ENCODE assay signal across 23 cellular contexts in the genomic region with DNA sequence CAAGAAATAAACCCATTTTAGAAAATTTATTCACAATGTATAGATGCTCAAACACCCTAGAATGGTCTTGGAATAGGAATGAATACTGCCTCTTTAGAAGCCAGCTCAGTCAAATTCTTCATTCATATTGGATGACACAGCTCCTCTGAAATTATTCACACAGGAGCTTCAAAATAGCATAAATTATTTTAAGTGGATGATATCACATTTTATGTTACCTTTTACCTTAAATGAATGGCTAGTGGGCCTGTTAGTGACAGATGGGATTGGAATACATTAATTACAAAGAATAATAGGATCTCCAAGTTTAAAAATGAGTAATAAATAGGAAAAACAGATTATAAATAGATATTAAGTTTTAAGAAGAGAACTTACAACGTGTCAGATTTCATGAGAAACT.
A peak's percentile ranks its signal among the peaks of the same experiment; 100 is the strongest.
DNase-seq lines count a peak whose midpoint lies in the region; ATAC-seq, FAIRE-seq and TF ChIP-seq lines count a peak whose summit lies in the region.
"Had no signal": no experiment of that assay in that cellular context is flagged by ENCODE, and none has a peak within 500 bp of the region (broad histone marks: within the 10 kb centered on the region; RNA-seq: fewer than 3 reads in every experiment).

No MANE protein-coding gene starts in this region.

- H3K9ac ChIP-seq in astrocyte (ENCODE audit: low read length): no peak overlapping the region
- H3K9ac ChIP-seq: BLaER1 treated with 17β-estradiol and CSF1 and Interleukin-3, amounts not matched to agents 10 nM and 100 nM; KMS-11 had no signal

- no peak for ATAC-seq in GM21515 (IDR thresholded peaks at IDR 0.05; ENCODE audit: unreplicated experiment)
- ATAC-seq in heart right ventricle: no peak
- ATAC-seq in HG02840 (IDR thresholded peaks at IDR 0.05; ENCODE audit: low FRiP score, unreplicated experiment): no peak
- ATAC-seq: Panc1 had no signal

- no peak for TF ChIP-seq CTCF in astrocyte (IDR thresholded peaks at IDR 0.05; ENCODE audit: insufficient read depth, low read depth, low read length)
- TF ChIP-seq CTCF in heart right ventricle (IDR thresholded peaks at IDR 0.05): no peak
- TF ChIP-seq CTCF in RWPE1 (conservative IDR thresholded peaks at IDR 0.05; ENCODE audit: low read depth): no peak

- POLR2A ChIA-PET in RWPE1 (lab: Yijun Ruan, JAX; ENCODE audit: low non-redundant PET): no interaction called here

- H3K36me3 ChIP-seq in astrocyte (ENCODE audit: insufficient read depth, low read length) (no peaks in the 10 kb centered on the region), heart right ventricle (no peaks in the 10 kb centered on the region)
- H3K36me3 ChIP-seq: BLaER1 treated with 17β-estradiol and CSF1 and Interleukin-3, amounts not matched to agents 10 nM and 100 nM had no signal

- no peaks in the 10 kb centered on the region for H3K9me3 ChIP-seq in astrocyte (ENCODE audit: insufficient read depth, low read depth, low read length)
- H3K9me3 ChIP-seq in heart right ventricle: no peaks in the 10 kb centered on the region
- H3K9me3 ChIP-seq: BLaER1 treated with 17β-estradiol and CSF1 and Interleukin-3, amounts not matched to agents 10 nM and 100 nM; Caco-2 had no signal

- intact Hi-C loops in heart right ventricle (cut with DNase I): no loop called here

- 41 to 45% methylated on average over 1 of the region's 1 CpG for WGBS in heart right ventricle, 2 donors

- H3K9me3 Mint-ChIP-seq in astrocyte (ENCODE audit: unreplicated experiment): no peaks in the 10 kb centered on the region
- H3K9me3 Mint-ChIP-seq: CD4-positive, alpha-beta memory T cell; H9 had no signal

- H3K4me3 ChIP-seq in astrocyte (ENCODE audit: insufficient read depth, low read depth, low read length) (no peak overlapping the region), heart right ventricle (no peak overlapping the region)
- H3K4me3 ChIP-seq: BLaER1 treated with 17β-estradiol and CSF1 and Interleukin-3, amounts not matched to agents 10 nM and 100 nM had no signal

- no peak overlapping the region for H3K4me3 Mint-ChIP-seq in astrocyte (ENCODE audit: unreplicated experiment)
- H3K4me3 Mint-ChIP-seq: CD4-positive, alpha-beta memory T cell; H9 had no signal

- DNase-seq in DMS 273 (lab: John Stamatoyannopoulos, UW; ENCODE audit: unreplicated experiment): peak; percentile 20
- DNase-seq in DMS 273 treated with DMSO at 0.1 percent for 48 hours (lab: John Stamatoyannopoulos, UW): no peak
- peak; percentile 70 for DNase-seq in astrocyte (ENCODE audit: low read depth)
- DNase-seq in iris pigment epithelial cell (ENCODE audit: low read depth): peak; percentile 41
- no peak for DNase-seq in heart right ventricle
- DNase-seq in RWPE1 (ENCODE audit: low spot score): no peak
- DNase-seq: ACHN; Caco-2; CD4-positive, alpha-beta memory T cell; H9; NCI-H1105; NCI-H146; NCI-H2081; NCI-H2171; NCI-H345; NCI-H774 had no signal

- H3K79me2 ChIP-seq in astrocyte (ENCODE audit: insufficient read depth, low read length): no peaks in the 10 kb centered on the region

- H3K27me3 ChIP-seq in astrocyte (ENCODE audit: insufficient read depth, low read length) (no peaks in the 10 kb centered on the region), heart right ventricle (no peaks in the 10 kb centered on the region)
- H3K27me3 ChIP-seq: BLaER1 treated with 17β-estradiol and CSF1 and Interleukin-3, amounts not matched to agents 10 nM and 100 nM had no signal

- no peak for FAIRE-seq in astrocyte (lab: Jason Lieb, UNC)
- FAIRE-seq: HTR-8/SVneo had no signal

- no peaks in the 10 kb centered on the region for H3K27me3 Mint-ChIP-seq in astrocyte (ENCODE audit: low read depth, unreplicated experiment)

- no peak overlapping the region for H3K4me2 ChIP-seq in astrocyte (ENCODE audit: low read length)
- H3K4me2 ChIP-seq: BLaER1 treated with 17β-estradiol and CSF1 and Interleukin-3, amounts not matched to agents 10 nM and 100 nM; KMS-11 had no signal

- H3K36me3 Mint-ChIP-seq in astrocyte (ENCODE audit: low read depth, unreplicated experiment): no peaks in the 10 kb centered on the region
- H3K36me3 Mint-ChIP-seq: CD4-positive, alpha-beta memory T cell had no signal

- CTCF ChIA-PET in RWPE1 (lab: Yijun Ruan, JAX): no interaction called here

- H3K4me1 ChIP-seq in astrocyte (ENCODE audit: insufficient read depth, low read length) (peaks cover 33% of the 10 kb centered on the region), heart right ventricle (no peaks in the 10 kb centered on the region)
- H3K4me1 ChIP-seq: BLaER1 treated with 17β-estradiol and CSF1 and Interleukin-3, amounts not matched to agents 10 nM and 100 nM had no signal

- no peak overlapping the region for H3K27ac Mint-ChIP-seq in astrocyte (ENCODE audit: unreplicated experiment)
- H3K27ac Mint-ChIP-seq: CD4-positive, alpha-beta memory T cell; H9 had no signal

- H2AFZ ChIP-seq in astrocyte (ENCODE audit: low read depth, low read length): no peak overlapping the region

- H3K27ac ChIP-seq in astrocyte (ENCODE audit: low read depth, low read length) (peak overlapping the region; percentile 97), heart right ventricle (no peak overlapping the region), RWPE1 (no peak overlapping the region)
- H3K27ac ChIP-seq: 22Rv1; BLaER1 treated with 17β-estradiol and CSF1 and Interleukin-3, amounts not matched to agents 10 nM and 100 nM; KMS-11 had no signal

- no peaks in the 10 kb centered on the region for H4K20me1 ChIP-seq in astrocyte (ENCODE audit: insufficient read depth, low read length)
- H4K20me1 ChIP-seq: BLaER1 treated with 17β-estradiol and CSF1 and Interleukin-3, amounts not matched to agents 10 nM and 100 nM had no signal

- H3K4me1 Mint-ChIP-seq in astrocyte (ENCODE audit: low read depth, unreplicated experiment): peaks cover 24% of the 10 kb centered on the region
- H3K4me1 Mint-ChIP-seq: CD4-positive, alpha-beta memory T cell had no signal

Comparison
In these comparisons a context has a peak if more than half of its experiments do, and no peak if none do; other contexts are left out.
1. DNase-seq: peak in DMS 273 (single experiment), astrocyte (single experiment) and iris pigment epithelial cell (single experiment); none in DMS 273 treated with DMSO at 0.1 percent for 48 hours (single experiment), heart right ventricle (0 of 2) and RWPE1 (single experiment).